In genomic region chr3:115975796-115976195, GRCh38 we compare ENCODE assay signal across 19 cellular contexts.
DNase-seq lines count a peak whose midpoint lies in the region; ATAC-seq, FAIRE-seq and TF ChIP-seq lines count a peak whose summit lies in the region.
"Had no signal": no experiment of that assay in that cellular context is flagged by ENCODE, and none has a peak within 500 bp of the region (broad histone marks: within the 10 kb centered on the region; RNA-seq: fewer than 3 reads in every experiment).

No MANE protein-coding gene starts in this region.

- H3K27ac ChIP-seq in mesodermal cell (ENCODE audit: low read depth, low read length, severe bottlenecking), result peak overlapping the region; percentile 31
- H3K27ac ChIP-seq: BLaER1 treated with 17β-estradiol and CSF1 and Interleukin-3, amounts not matched to agents 10 nM and 100 nM; SK-N-MC had no signal

- FAIRE-seq in RCC 7860 (lab: Jason Lieb, UNC) (no peak), GM12892 (lab: Jason Lieb, UNC) (no peak)
- FAIRE-seq: GM18507, HTR-8/SVneo had no signal

- H3K4me1 ChIP-seq in mesodermal cell (ENCODE audit: control insufficient read depth, insufficient read depth, low read length, poor library complexity, severe bottlenecking), result peaks cover 7% of the 10 kb centered on the region
- H3K4me1 ChIP-seq: BLaER1 treated with 17β-estradiol and CSF1 and Interleukin-3, amounts not matched to agents 10 nM and 100 nM had no signal

- no peak for TF ChIP-seq POLR2A in GM12892 (IDR thresholded peaks at IDR 0.05; ENCODE audit: low read depth, low read length)

- H3K4me3 ChIP-seq in mesodermal cell (ENCODE audit: extremely low read depth, insufficient read depth, low read length, poor library complexity, severe bottlenecking), result no peak overlapping the region
- H3K4me3 ChIP-seq: BLaER1 treated with 17β-estradiol and CSF1 and Interleukin-3, amounts not matched to agents 10 nM and 100 nM; SK-N-MC had no signal

- no peaks in the 10 kb centered on the region for H3K36me3 ChIP-seq in mesodermal cell (ENCODE audit: control insufficient read depth, insufficient read depth, low read length)
- H3K36me3 ChIP-seq: BLaER1 treated with 17β-estradiol and CSF1 and Interleukin-3, amounts not matched to agents 10 nM and 100 nM had no signal

- H3K9me3 ChIP-seq in mesodermal cell (ENCODE audit: control insufficient read depth, low read length), result no peaks in the 10 kb centered on the region
- H3K9me3 ChIP-seq: BLaER1 treated with 17β-estradiol and CSF1 and Interleukin-3, amounts not matched to agents 10 nM and 100 nM had no signal

- ATAC-seq in HG02642 (IDR thresholded peaks at IDR 0.05; ENCODE audit: poor library complexity, unreplicated experiment), result peak; percentile 17
- ATAC-seq in GM18870 (IDR thresholded peaks at IDR 0.05; ENCODE audit: unreplicated experiment), result no peak

- WGBS in mesodermal cell (ENCODE audit: insufficient coverage in 2 of 2), 2 experiments, result 75 to 94% methylated on average over 1 of the region's 1 CpG

- DNase-seq in RCC 7860 (ENCODE audit: low spot score) (peak; percentile 68), GM12892 (ENCODE audit: insufficient read length) (no peak), LoVo (ENCODE audit: low spot score) (no peak), Ammon's horn (ENCODE audit: low spot score) (no peak)
- DNase-seq: HFFc6, KBM-7, NCI-H1092, NCI-H1694, NCI-H2107, NCI-H226, NCI-H526, T-helper 1 cell had no signal
